In the genomic region with DNA sequence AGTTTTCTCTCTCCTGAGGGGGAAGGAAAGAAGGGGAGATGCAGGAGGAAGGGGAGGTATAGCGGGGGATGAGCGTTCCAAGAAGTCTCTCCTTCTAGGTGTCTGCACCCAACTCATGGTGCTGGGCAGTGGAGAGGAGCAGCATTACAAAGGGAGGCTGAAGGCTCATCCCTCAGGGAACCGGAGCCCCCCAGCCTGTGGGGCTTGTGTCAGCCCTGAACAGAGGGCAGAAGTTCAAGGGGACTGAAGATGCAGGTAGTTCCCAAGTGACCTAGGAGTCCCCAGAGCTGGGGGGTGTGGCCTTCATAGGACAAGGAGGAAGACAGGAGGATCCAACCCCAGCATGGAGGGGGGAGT, we compare ENCODE assay signal across 10 cellular contexts. TPM values are rescaled to one million over a fixed set of nuclear protein-coding genes. Genes with fewer than 3 reads are reported as not detected.
A peak's percentile ranks its signal among the peaks of the same experiment; 100 is the strongest.
DNase-seq lines count a peak whose midpoint lies in the region; ATAC-seq and TF ChIP-seq lines count a peak whose summit lies in the region.
"Had no signal": no experiment of that assay in that cellular context is flagged by ENCODE, and none has a peak within 500 bp of the region (broad histone marks: within the 10 kb centered on the region; RNA-seq: fewer than 3 reads in every experiment).

No MANE protein-coding gene starts in this region.

- intact Hi-C loops in left lung (cut with DNase I), result no loop called here

- H3K36me3 ChIP-seq in SJSA1 (peaks cover 60% of the 10 kb centered on the region), mesenchymal stem cell (ENCODE audit: control insufficient read depth in 1 of 2, insufficient read depth in 2 of 2, low read depth in 1 of 2, low read length in 2 of 2) (peaks cover 28 to 30% of the 10 kb centered on the region in 2 experiments), left lung (peaks cover 0 to 15% of the 10 kb centered on the region in 2 donors), neuronal stem cell (replicated peaks in 1 of 2; ENCODE audit: control insufficient read depth in 2 of 2, insufficient read depth in 2 of 2, low read length in 2 of 2) (peaks cover 13 to 28% of the 10 kb centered on the region in 2 donors)

- H3K79me1 ChIP-seq in mesenchymal stem cell (replicated peaks; ENCODE audit: low read length, poor library complexity, severe bottlenecking) (peaks cover 16% of the 10 kb centered on the region), neuronal stem cell (ENCODE audit: low read depth, low read length) (peaks cover 22% of the 10 kb centered on the region)

- peak overlapping the region; percentile 93 to 95 for H3K4ac ChIP-seq in mesenchymal stem cell (ENCODE audit: low read depth in 1 of 2, low read length in 2 of 2)
- no peak overlapping the region for H3K4ac ChIP-seq in neuronal stem cell (ENCODE audit: low read length)

- DNase-seq in AG10803 (ENCODE audit: low read depth) (no peak), SJSA1 (ENCODE audit: low read depth in 1 of 2, low spot score in 2 of 2) (no peak), mesenchymal stem cell (no peak), left lung (no peak), NCI-H1092 treated with DMSO at 0.1 percent for 48 hours (lab: John Stamatoyannopoulos, UW) (no peak), neuronal stem cell (ENCODE audit: low spot score) (no peak)
- DNase-seq: GDM1 had no signal

- H2BK120ac ChIP-seq in mesenchymal stem cell (ENCODE audit: low read depth, low read length) (peak overlapping the region; percentile 89), neuronal stem cell (ENCODE audit: low read depth, low read length) (no peak overlapping the region)

- H3K18ac ChIP-seq in mesenchymal stem cell (ENCODE audit: low read depth in 1 of 2, low read length in 2 of 2) (peak overlapping the region; percentile 97 to 98), neuronal stem cell (ENCODE audit: low read length) (no peak overlapping the region)

- H3K4me1 ChIP-seq in SJSA1 (replicated peaks) (peaks cover 78% of the 10 kb centered on the region), mesenchymal stem cell (ENCODE audit: control insufficient read depth, insufficient read depth, low read depth, low read length) (peaks cover 63% of the 10 kb centered on the region), left lung (peaks cover 41 to 66% of the 10 kb centered on the region in 2 donors), neuronal stem cell (ENCODE audit: control insufficient read depth in 2 of 2, insufficient read depth in 1 of 2, low read depth in 1 of 2, low read length in 2 of 2) (peaks cover 16 to 17% of the 10 kb centered on the region in 2 donors)

- H3K23ac ChIP-seq in mesenchymal stem cell (ENCODE audit: low read length in 2 of 2) (peak overlapping the region in 1 of 2 experiments; percentile 16), neuronal stem cell (ENCODE audit: low read depth, low read length, poor library complexity) (no peak overlapping the region)

- H2BK12ac ChIP-seq in mesenchymal stem cell (ENCODE audit: low read length in 2 of 2), result peak overlapping the region; percentile 75 to 95
- no peak overlapping the region for H2BK12ac ChIP-seq in neuronal stem cell (ENCODE audit: low read length)

- H2BK5ac ChIP-seq in mesenchymal stem cell (ENCODE audit: low read depth, low read length, poor library complexity, severe bottlenecking), result peak overlapping the region; percentile 95
- H2BK5ac ChIP-seq in neuronal stem cell (ENCODE audit: low read length), result no peak overlapping the region

- H3K9ac ChIP-seq in mesenchymal stem cell (ENCODE audit: low read length) (peak overlapping the region; percentile 98), neuronal stem cell (ENCODE audit: low read depth, low read length, poor library complexity) (no peak overlapping the region)

- peak overlapping the region; percentile 98 for H2BK15ac ChIP-seq in mesenchymal stem cell (ENCODE audit: low read depth, poor library complexity, severe bottlenecking)
- no peak overlapping the region for H2BK15ac ChIP-seq in neuronal stem cell (ENCODE audit: low read length)

- H4K91ac ChIP-seq in mesenchymal stem cell (ENCODE audit: low read length) (peak overlapping the region; percentile 89), neuronal stem cell (ENCODE audit: low read depth, low read length, poor library complexity) (no peak overlapping the region)

- H3K14ac ChIP-seq in mesenchymal stem cell (ENCODE audit: low read length in 2 of 2) (peak overlapping the region in 1 of 2 experiments; percentile 86), neuronal stem cell (ENCODE audit: low read length) (no peak overlapping the region)

- WGBS in mesenchymal stem cell, result 86% methylated on average over 3 of the region's 3 CpGs
- no CpG with 5 or more reads among the region's 3 CpGs for WGBS in neuronal stem cell (ENCODE audit: extremely low coverage in 2 of 2, insufficient read length in 2 of 2, insufficient replicate concordance in 1 of 2), 2 donors

- no peak for ATAC-seq in left lung
- ATAC-seq: mucosa of descending colon had no signal

- H2AK5ac ChIP-seq in mesenchymal stem cell (ENCODE audit: low read length, severe bottlenecking) (peak overlapping the region; percentile 93), neuronal stem cell (ENCODE audit: low read depth, low read length) (no peak overlapping the region)

- peak overlapping the region; percentile 93 for H3K4me3 ChIP-seq in AG10803 (ENCODE audit: low read length)
- H3K4me3 ChIP-seq in SJSA1, result peak overlapping the region; percentile 94; the same call in 1 of the 2 replicates
- peak overlapping the region in 1 of 2 experiments; percentile 98 for H3K4me3 ChIP-seq in mesenchymal stem cell (ENCODE audit: insufficient read depth in 1 of 2, low read depth in 1 of 2, low read length in 2 of 2)
- peak overlapping the region in 1 of 2 donors; percentile 98 for H3K4me3 ChIP-seq in left lung
- H3K4me3 ChIP-seq in neuronal stem cell (ENCODE audit: low read length in 2 of 2), result peak overlapping the region in 1 of 2 donors; percentile 100
- H3K4me3 ChIP-seq: mucosa of descending colon had no signal

- H3K27me3 ChIP-seq in SJSA1 (replicated peaks) (no peaks in the 10 kb centered on the region), mesenchymal stem cell (ENCODE audit: control insufficient read depth in 1 of 2, insufficient read depth in 1 of 2, low read length in 2 of 2) (no peaks in the 10 kb centered on the region), left lung (no peaks in the 10 kb centered on the region), neuronal stem cell (ENCODE audit: control insufficient read depth in 3 of 3, insufficient read depth in 3 of 3, low read depth in 1 of 3, low read length in 3 of 3) (no peaks in the 10 kb centered on the region)

- H4K8ac ChIP-seq in mesenchymal stem cell (ENCODE audit: low read length), result peak overlapping the region; percentile 90
- no peak overlapping the region for H4K8ac ChIP-seq in neuronal stem cell (ENCODE audit: low read depth, low read length)

- H3K27ac ChIP-seq in SJSA1 (peak overlapping the region; percentile 93), mesenchymal stem cell (ENCODE audit: low read length, poor library complexity, severe bottlenecking) (peak overlapping the region; percentile 99), left lung (peak overlapping the region in 1 of 2 donors; percentile 94), neuronal stem cell (replicated peaks; ENCODE audit: low read length) (no peak overlapping the region)

- H2AFZ ChIP-seq in mesenchymal stem cell (ENCODE audit: low read depth, low read length), result no peak overlapping the region
- H2AFZ ChIP-seq in neuronal stem cell (ENCODE audit: low read length), result no peak overlapping the region

- H3K9me3 ChIP-seq in SJSA1 (replicated peaks) (peaks cover 5% of the 10 kb centered on the region; the same call in 1 of the 2 replicates), mesenchymal stem cell (ENCODE audit: control insufficient read depth, low read length) (no peaks in the 10 kb centered on the region), left lung (no peaks in the 10 kb centered on the region), neuronal stem cell (replicated peaks in 1 of 2; ENCODE audit: control insufficient read depth in 2 of 2, insufficient read depth in 1 of 2, low read depth in 1 of 2, low read length in 2 of 2) (peaks cover 0 to 2% of the 10 kb centered on the region in 2 donors)
- H3K9me3 ChIP-seq: mucosa of descending colon had no signal

- H3K4me2 ChIP-seq in mesenchymal stem cell (ENCODE audit: low read length, poor library complexity, severe bottlenecking) (peak overlapping the region; percentile 25), neuronal stem cell (ENCODE audit: insufficient read depth, low read length, poor library complexity, severe bottlenecking) (no peak overlapping the region)

- TF ChIP-seq CTCF in AG10803 (conservative IDR thresholded peaks at IDR 0.05; ENCODE audit: low read length) (no peak), left lung (IDR thresholded peaks at IDR 0.05) (no peak)

RNA-seq across cellular contexts. Expression of gene C11orf68, which starts 1.8 kb away (rescaled TPM):
- 25.0 and 44.8 TPM in 2 replicates for total RNA-seq in SJSA1 (2014; rRNA removed; shearing (Covaris generic))
- polyA plus RNA-seq in mesenchymal stem cell (2013, experiment 1 of 2), result 38.9 TPM
- polyA plus RNA-seq in mesenchymal stem cell (2013, experiment 2 of 2), result 38.2 TPM
- 10 to 100 TPM; 29.6 to 35.0 TPM for total RNA-seq in left lung
- 23.9 TPM for polyA plus RNA-seq in neuronal stem cell (2013, experiment 1 of 2)
- polyA plus RNA-seq in neuronal stem cell (2013, experiment 2 of 2), result 23.7 TPM

RNA-seq across cellular contexts. Expression of gene DRAP1, which starts 2.2 kb away (rescaled TPM):
- 463 and 527 TPM in 2 replicates for total RNA-seq in SJSA1 (2014; rRNA removed; shearing (Covaris generic))
- polyA plus RNA-seq in mesenchymal stem cell (2013, experiment 1 of 2), result 177 TPM
- polyA plus RNA-seq in mesenchymal stem cell (2013, experiment 2 of 2), result 180 TPM
- 10 to 100 TPM; 61.0 to 64.5 TPM for total RNA-seq in left lung
- 139 TPM for polyA plus RNA-seq in neuronal stem cell (2013, experiment 1 of 2)
- 134 TPM for polyA plus RNA-seq in neuronal stem cell (2013, experiment 2 of 2)

RNA-seq across cellular contexts. Expression of gene FOSL1, which starts 16.9 kb away (rescaled TPM):
- 72.1 and 97.5 TPM in 2 replicates for total RNA-seq in SJSA1 (2014; rRNA removed; shearing (Covaris generic))
- 40.2 TPM for polyA plus RNA-seq in mesenchymal stem cell (2013, experiment 1 of 2)
- polyA plus RNA-seq in mesenchymal stem cell (2013, experiment 2 of 2), result 38.9 TPM
- 10 to 100 TPM in 1 of 2 donors, 1 to 10 TPM in 1; 3.4 to 16.3 TPM for total RNA-seq in left lung
- polyA plus RNA-seq in neuronal stem cell (2013, experiment 1 of 2), result 2.0 TPM
- polyA plus RNA-seq in neuronal stem cell (2013, experiment 2 of 2), result 1.7 TPM
- total RNA-seq: urinary bladder had no signal

RNA-seq across cellular contexts. Expression of gene CCDC85B, which starts 26.6 kb away (rescaled TPM):
- 94.0 and 160 TPM in 2 replicates for total RNA-seq in SJSA1 (2014; rRNA removed; shearing (Covaris generic))
- polyA plus RNA-seq in mesenchymal stem cell (2013, experiment 1 of 2), result 16.4 TPM
- polyA plus RNA-seq in mesenchymal stem cell (2013, experiment 2 of 2), result 16.3 TPM
- total RNA-seq in left lung, result 10 to 100 TPM; 23.3 to 32.0 TPM
- 10.5 TPM for polyA plus RNA-seq in neuronal stem cell (2013, experiment 1 of 2)
- polyA plus RNA-seq in neuronal stem cell (2013, experiment 2 of 2), result 9.7 TPM

RNA-seq across cellular contexts. Expression of gene TSGA10IP, which starts 28.2 kb away (rescaled TPM):
- total RNA-seq in SJSA1 (2014; rRNA removed; shearing (Covaris generic)), result not detected in 2 replicates
- not detected for polyA plus RNA-seq in mesenchymal stem cell (2013, experiment 1 of 2)
- not detected for polyA plus RNA-seq in mesenchymal stem cell (2013, experiment 2 of 2)
- total RNA-seq in left lung, result not detected
- 3.9 TPM for polyA plus RNA-seq in neuronal stem cell (2013, experiment 1 of 2)
- polyA plus RNA-seq in neuronal stem cell (2013, experiment 2 of 2), result 3.6 TPM
- total RNA-seq: LHCN-M2, urinary bladder had no signal
